8 cellular contexts compared by ENCODE assay signal in genomic region chr6:142146828-142147662, GRCh38. TPM values are rescaled to one million over a fixed set of nuclear protein-coding genes. Genes with fewer than 3 reads are reported as not detected.
A peak's percentile ranks its signal among the peaks of the same experiment; 100 is the strongest.
DNase-seq lines count a peak whose midpoint lies in the region; ATAC-seq and TF ChIP-seq lines count a peak whose summit lies in the region.

Gene NMBR (minus strand): TSS chr6:142147122. CDS start chr6:142088658, 58,464 bp downstream.
Gene VTA1 (plus strand): TSS chr6:142147263. CDS start chr6:142147288, 25 bp downstream.

- H3K4me3 Mint-ChIP-seq in activated T-helper 1 cell treated with anti-CD3 and anti-CD28 coated beads, Interleukin-12 subunit alpha, Interleukin-12 subunit beta, Interleukin-2, Interleukin-4 antibody, amounts not matched to agents 30 ng/mL and 10 ng/mL and 1 ng/mL, durations not matched to agents 14 hours and 24 hours and 36 hours: peak within 1 kb of the TSS; percentile 90
- H3K4me3 Mint-ChIP-seq in naive thymus-derived CD4-positive, alpha-beta T cell: peak within 1 kb of the TSS; percentile 88 to 98 (median 95)
- peak within 1 kb of the TSS; percentile 90 to 92 for H3K4me3 Mint-ChIP-seq in stimulated activated naive B cell treated with anti-CD40 and anti-IgM and Interleukin-4, amounts not matched to agents 10 μg/mL and 1 μg/mL and 100 μg/mL, for 72 hours

- H3K27ac ChIP-seq in KOPT-K1 (ENCODE audit: low read depth, low read length, poor library complexity, severe bottlenecking): peak within 1 kb of the TSS; percentile 71
- peak within 1 kb of the TSS; percentile 38 to 78 (median 62) for H3K27ac ChIP-seq in Peyer's patch
- H3K27ac ChIP-seq in naive thymus-derived CD4-positive, alpha-beta T cell (ENCODE audit: low read depth, low read length): peak within 1 kb of the TSS; percentile 75

- POLR2A ChIA-PET in naive thymus-derived CD4-positive, alpha-beta T cell (lab: Charles Lee): interaction anchor here (0.7 to 3.0 kb wide), 5 partner anchors 10 to 1697 kb away, joined by 3 to 14 read pairs (median 3); no protein-coding TSS in a partner anchor

- peaks cover 9% of the 10 kb centered on the region for H3K36me3 Mint-ChIP-seq in activated T-helper 1 cell treated with anti-CD3 and anti-CD28 coated beads, Interleukin-12 subunit alpha, Interleukin-12 subunit beta, Interleukin-2, Interleukin-4 antibody, amounts not matched to agents 30 ng/mL and 10 ng/mL and 1 ng/mL, durations not matched to agents 14 hours and 24 hours and 36 hours (ENCODE audit: low read depth)
- peaks cover 0 to 14% (median 5%) of the 10 kb centered on the region in 5 donors for H3K36me3 Mint-ChIP-seq in naive thymus-derived CD4-positive, alpha-beta T cell
- H3K36me3 Mint-ChIP-seq in stimulated activated naive B cell treated with anti-CD40 and anti-IgM and Interleukin-4, amounts not matched to agents 10 μg/mL and 1 μg/mL and 100 μg/mL, for 72 hours: peaks cover 11 to 20% of the 10 kb centered on the region in 2 donors

- TF ChIP-seq POLR2A in Peyer's patch (IDR thresholded peaks at IDR 0.05): peak; percentile 45 to 53

- peak within 1 kb of the TSS; percentile 79 for H3K27ac Mint-ChIP-seq in activated T-helper 1 cell treated with anti-CD3 and anti-CD28 coated beads, Interleukin-12 subunit alpha, Interleukin-12 subunit beta, Interleukin-2, Interleukin-4 antibody, amounts not matched to agents 30 ng/mL and 10 ng/mL and 1 ng/mL, durations not matched to agents 14 hours and 24 hours and 36 hours
- H3K27ac Mint-ChIP-seq in naive thymus-derived CD4-positive, alpha-beta T cell: peak within 1 kb of the TSS; percentile 80 to 98 (median 94)
- peak within 1 kb of the TSS; percentile 87 for H3K27ac Mint-ChIP-seq in stimulated activated naive B cell treated with anti-CD40 and anti-IgM and Interleukin-4, amounts not matched to agents 10 μg/mL and 1 μg/mL and 100 μg/mL, for 72 hours

- H3K4me1 ChIP-seq in Peyer's patch: peaks cover 0 to 20% (median 7%) of the 10 kb centered on the region in 4 donors
- peaks cover 22 to 25% of the 10 kb centered on the region in 2 donors for H3K4me1 ChIP-seq in naive thymus-derived CD4-positive, alpha-beta T cell (ENCODE audit: control insufficient read depth in 2 of 2, insufficient read depth in 2 of 2, low read length in 2 of 2)

- CTCF ChIA-PET in naive thymus-derived CD4-positive, alpha-beta T cell (lab: Charles Lee): interaction anchor here (0.6 to 2.0 kb wide), 11 partner anchors 8 to 1792 kb away, joined by 3 to 7 read pairs (median 3); no protein-coding TSS in a partner anchor

- H3K9me3 ChIP-seq in KOPT-K1 (ENCODE audit: insufficient read depth, low read length, poor library complexity, severe bottlenecking): no peaks in the 10 kb centered on the region
- no peaks in the 10 kb centered on the region for H3K9me3 ChIP-seq in Peyer's patch
- H3K9me3 ChIP-seq in naive thymus-derived CD4-positive, alpha-beta T cell (ENCODE audit: control insufficient read depth in 2 of 3, low read length in 3 of 3): no peaks in the 10 kb centered on the region

- H3K27me3 Mint-ChIP-seq in activated T-helper 1 cell treated with anti-CD3 and anti-CD28 coated beads, Interleukin-12 subunit alpha, Interleukin-12 subunit beta, Interleukin-2, Interleukin-4 antibody, amounts not matched to agents 30 ng/mL and 10 ng/mL and 1 ng/mL, durations not matched to agents 14 hours and 24 hours and 36 hours (ENCODE audit: insufficient read depth): no peaks in the 10 kb centered on the region
- H3K27me3 Mint-ChIP-seq in naive thymus-derived CD4-positive, alpha-beta T cell: peaks cover 0 to 2% (median 0%) of the 10 kb centered on the region in 5 donors
- H3K27me3 Mint-ChIP-seq in stimulated activated naive B cell treated with anti-CD40 and anti-IgM and Interleukin-4, amounts not matched to agents 10 μg/mL and 1 μg/mL and 100 μg/mL, for 72 hours: no peaks in the 10 kb centered on the region

- no peaks in the 10 kb centered on the region for H3K9me3 Mint-ChIP-seq in activated T-helper 1 cell treated with anti-CD3 and anti-CD28 coated beads, Interleukin-12 subunit alpha, Interleukin-12 subunit beta, Interleukin-2, Interleukin-4 antibody, amounts not matched to agents 30 ng/mL and 10 ng/mL and 1 ng/mL, durations not matched to agents 14 hours and 24 hours and 36 hours
- peaks cover 0 to 4% (median 0%) of the 10 kb centered on the region in 11 donors for H3K9me3 Mint-ChIP-seq in naive thymus-derived CD4-positive, alpha-beta T cell
- no peaks in the 10 kb centered on the region for H3K9me3 Mint-ChIP-seq in stimulated activated naive B cell treated with anti-CD40 and anti-IgM and Interleukin-4, amounts not matched to agents 10 μg/mL and 1 μg/mL and 100 μg/mL, for 72 hours

- TF ChIP-seq CTCF in Peyer's patch (IDR thresholded peaks at IDR 0.05): peak; percentile 75 to 96 (median 90)

- DNase-seq in Daoy (ENCODE audit: low read depth) (peak; percentile 99), Peyer's patch (peak; percentile 95 to 99 (median 96)), fibroblast of gingiva (ENCODE audit: low read depth) (peak; percentile 100)
- DNase-seq in activated T-helper 1 cell treated with anti-CD3 and anti-CD28 coated beads, Interleukin-12 subunit alpha, Interleukin-12 subunit beta, Interleukin-2, Interleukin-4 antibody, amounts not matched to agents 30 ng/mL and 10 ng/mL and 1 ng/mL, durations not matched to agents 14 hours and 24 hours and 36 hours (ENCODE audit: low spot score): peak; percentile 95
- peak; percentile 81 to 98 (median 97) for DNase-seq in naive thymus-derived CD4-positive, alpha-beta T cell
- DNase-seq in stimulated activated naive B cell treated with anti-CD40 and anti-IgM and Interleukin-4, amounts not matched to agents 10 μg/mL and 1 μg/mL and 100 μg/mL, for 72 hours: peak; percentile 96

- intact Hi-C loops in activated T-helper 1 cell treated with anti-CD3 and anti-CD28 coated beads, Interleukin-12 subunit alpha, Interleukin-12 subunit beta, Interleukin-2, Interleukin-4 antibody, amounts not matched to agents 30 ng/mL and 10 ng/mL and 1 ng/mL, durations not matched to agents 14 hours and 24 hours and 36 hours (cut with micrococcal nuclease): loop anchor here (1.0 to 10.0 kb wide), 14 partner anchors 60 to 1696 kb away; partner anchors contain the start of genes ADAT2, ADGRG6, AIG1 and LTV1
- intact Hi-C loops in naive thymus-derived CD4-positive, alpha-beta T cell (cut with micrococcal nuclease): loop anchor here (1.0 to 10.0 kb wide), 22 partner anchors 60 to 1948 kb away; partner anchors contain the start of genes ADAT2 (in 2 of the 2), LTV1 (in 2 of the 2), PEX3 (in 2 of the 2) and AIG1 (in 1 of the 2)

- H3K4me1 Mint-ChIP-seq in activated T-helper 1 cell treated with anti-CD3 and anti-CD28 coated beads, Interleukin-12 subunit alpha, Interleukin-12 subunit beta, Interleukin-2, Interleukin-4 antibody, amounts not matched to agents 30 ng/mL and 10 ng/mL and 1 ng/mL, durations not matched to agents 14 hours and 24 hours and 36 hours (ENCODE audit: low read depth): peaks cover 37% of the 10 kb centered on the region
- H3K4me1 Mint-ChIP-seq in naive thymus-derived CD4-positive, alpha-beta T cell: peaks cover 36 to 73% (median 65%) of the 10 kb centered on the region in 7 donors
- peaks cover 33 to 45% of the 10 kb centered on the region in 2 donors for H3K4me1 Mint-ChIP-seq in stimulated activated naive B cell treated with anti-CD40 and anti-IgM and Interleukin-4, amounts not matched to agents 10 μg/mL and 1 μg/mL and 100 μg/mL, for 72 hours

- peak within 1 kb of the TSS; percentile 64 to 84 (median 72) for H3K4me3 ChIP-seq in Peyer's patch
- peak within 1 kb of the TSS; percentile 95 for H3K4me3 ChIP-seq in naive thymus-derived CD4-positive, alpha-beta T cell (ENCODE audit: low read length)

- peak; percentile 99 for ATAC-seq in GM21786 (IDR thresholded peaks at IDR 0.05; ENCODE audit: unreplicated experiment)
- peak; percentile 99 for ATAC-seq in naive thymus-derived CD4-positive, alpha-beta T cell
- ATAC-seq in stimulated activated naive B cell treated with anti-CD40 and anti-IgM and Interleukin-4, amounts not matched to agents 10 μg/mL and 1 μg/mL and 100 μg/mL, for 72 hours (replicated peaks): peak; percentile 99 to 100

- H3K27me3 ChIP-seq in Peyer's patch: no peaks in the 10 kb centered on the region
- H3K27me3 ChIP-seq in naive thymus-derived CD4-positive, alpha-beta T cell (ENCODE audit: control insufficient read depth in 2 of 2, insufficient read depth in 2 of 2, low read length in 2 of 2): no peaks in the 10 kb centered on the region

- H3K36me3 ChIP-seq in KOPT-K1 (ENCODE audit: insufficient read depth, low read length) (peaks cover 15% of the 10 kb centered on the region), Peyer's patch (peaks cover 0 to 7% (median 0%) of the 10 kb centered on the region in 3 donors)
- peaks cover 0 to 4% (median 0%) of the 10 kb centered on the region in 3 experiments for H3K36me3 ChIP-seq in naive thymus-derived CD4-positive, alpha-beta T cell (ENCODE audit: control insufficient read depth in 2 of 3, insufficient read depth in 3 of 3, low read length in 3 of 3)

RNA-seq across cellular contexts. Expression of gene NMBR, which starts in this region (rescaled TPM):
- total RNA-seq in Daoy (2014; rRNA removed; shearing (Covaris generic)): not detected in 2 replicates
- not detected for total RNA-seq in Peyer's patch
- total RNA-seq in activated T-helper 1 cell treated with anti-CD3 and anti-CD28 coated beads, Interleukin-12 subunit alpha, Interleukin-12 subunit beta, Interleukin-2, Interleukin-4 antibody, amounts not matched to agents 30 ng/mL and 10 ng/mL and 1 ng/mL, durations not matched to agents 14 hours and 24 hours and 36 hours: not detected in 2 replicates
- not detected for total RNA-seq in naive thymus-derived CD4-positive, alpha-beta T cell
- not detected for polyA plus RNA-seq in naive thymus-derived CD4-positive, alpha-beta T cell

RNA-seq across cellular contexts. Expression of gene VTA1, which starts in this region (rescaled TPM):
- total RNA-seq in Daoy (2014; rRNA removed; shearing (Covaris generic)): 95.0 and 116 TPM in 2 replicates
- 10 to 100 TPM; 41.3 to 60.9 (median 50.4) TPM for total RNA-seq in Peyer's patch
- 52.4 and 59.6 TPM in 2 replicates for total RNA-seq in activated T-helper 1 cell treated with anti-CD3 and anti-CD28 coated beads, Interleukin-12 subunit alpha, Interleukin-12 subunit beta, Interleukin-2, Interleukin-4 antibody, amounts not matched to agents 30 ng/mL and 10 ng/mL and 1 ng/mL, durations not matched to agents 14 hours and 24 hours and 36 hours
- 10 to 100 TPM; 13.6 to 41.3 (median 32.6) TPM for total RNA-seq in naive thymus-derived CD4-positive, alpha-beta T cell
- 10 to 100 TPM; 63.4 to 97.2 TPM for polyA plus RNA-seq in naive thymus-derived CD4-positive, alpha-beta T cell

Comparison
In these comparisons a context has a peak if more than half of its experiments do, and no peak if none do; other contexts are left out.
1. Peak in every context shown above with its lines: DNase-seq, ATAC-seq, H3K4me3 ChIP-seq and H3K27ac ChIP-seq.